In genomic region chr16:68273459-68273858, GRCh38 we compare ENCODE assay signal across 1 cellular context.
TF ChIP-seq lines count a peak whose summit lies in the region.

No MANE protein-coding gene starts in this region.

TF ChIP-seq in IMR-90, 13 proteins besides CTCF, POLR2A, EP300 and RAD21:
- TF ChIP-seq MAFK (IDR thresholded peaks at IDR 0.05; ENCODE audit: low read depth, low read length) (no peak), RFX5 (IDR thresholded peaks at IDR 0.05; ENCODE audit: low read depth, low read length) (no peak), MXI1 (IDR thresholded peaks at IDR 0.05; ENCODE audit: borderline replicate concordance, low read depth, low read length) (no peak), BHLHE40 (IDR thresholded peaks at IDR 0.05; ENCODE audit: low read depth, low read length) (no peak), CHD1 (IDR thresholded peaks at IDR 0.05; ENCODE audit: low read depth, low read length) (no peak), USF2 (IDR thresholded peaks at IDR 0.05; ENCODE audit: low read depth, low read length) (no peak), MAZ (IDR thresholded peaks at IDR 0.05; ENCODE audit: borderline replicate concordance, low read depth, low read length) (no peak), CEBPB (IDR thresholded peaks at IDR 0.05; ENCODE audit: low read depth, low read length) (peak; percentile 67), SMC3 (IDR thresholded peaks at IDR 0.05; ENCODE audit: low read depth, low read length) (no peak)
